Comparison of ENCODE assay signal across 16 cellular contexts in the genomic region with DNA sequence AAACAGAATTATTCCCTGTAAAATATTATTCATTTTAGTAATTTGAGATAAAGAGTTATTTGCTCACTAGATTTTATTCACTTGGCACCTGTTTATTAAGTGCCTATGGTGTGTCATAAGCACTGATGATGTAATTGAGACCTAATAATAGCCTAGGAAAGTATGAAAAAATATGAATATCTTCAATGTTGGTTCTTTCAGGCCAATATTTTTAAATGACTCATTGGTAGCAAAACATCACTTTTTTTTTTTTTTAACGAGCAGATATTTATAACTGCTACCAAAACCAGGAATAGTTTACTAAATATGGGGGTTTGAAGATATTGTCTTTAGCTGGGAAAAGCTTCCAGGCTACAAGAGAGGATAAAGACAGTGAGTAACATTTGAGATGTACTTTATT.
DNase-seq lines count a peak whose midpoint lies in the region; ATAC-seq and TF ChIP-seq lines count a peak whose summit lies in the region.
"Had no signal": no experiment of that assay in that cellular context is flagged by ENCODE, and none has a peak within 500 bp of the region (broad histone marks: within the 10 kb centered on the region; RNA-seq: fewer than 3 reads in every experiment).

No MANE protein-coding gene starts in this region.

- no peaks in the 10 kb centered on the region for H3K9me1 ChIP-seq in IMR-90 (ENCODE audit: insufficient read depth, low read length)

- H4K5ac ChIP-seq in IMR-90 (ENCODE audit: low read depth, low read length) = no peak overlapping the region

- peaks cover 3 to 29% of the 10 kb centered on the region in 2 experiments; a peak in 3 of 4 replicates for H3K79me1 ChIP-seq in IMR-90 (ENCODE audit: low read depth in 1 of 2, low read length in 2 of 2)

- POLR2A ChIA-PET in IMR-90 (lab: Charles Lee; ENCODE audit: unreplicated experiment) = no interaction called here

- in situ Hi-C loops in IMR-90 (cut with MboI; ENCODE audit: low sequenced_read_pairs) (no loop called here), G401 (cut with HindIII; ENCODE audit: low sequenced_read_pairs) (no loop called here)

- WGBS in IMR-90 (ENCODE audit: extremely low coverage in 2 of 2, insufficient read length in 1 of 2), 2 experiments = no CpG with 5 or more reads among the region's 1 CpG

- H3K23ac ChIP-seq in IMR-90 (ENCODE audit: low read depth, low read length) = no peak overlapping the region

- H3K4me3 ChIP-seq in IMR-90 (ENCODE audit: insufficient read depth, low read depth, low read length) = no peak overlapping the region
- H3K4me3 ChIP-seq in muscle layer of duodenum (ENCODE audit: low read depth in 1 of 2, low read length in 2 of 2) = no peak overlapping the region
- H3K4me3 ChIP-seq in thoracic aorta = peak overlapping the region; percentile 20
- H3K4me3 ChIP-seq: K562 had no signal

- no TSS peak for BruUV-seq in IMR-90 (replicated peaks; lab: Mats Ljungman, UMichigan)

- H2BK120ac ChIP-seq in IMR-90 (ENCODE audit: low read depth, low read length) = no peak overlapping the region

- TF ChIP-seq CTCF in IMR-90 (conservative IDR thresholded peaks at IDR 0.05; ENCODE audit: low read depth, low read length) (no peak), thoracic aorta (IDR thresholded peaks at IDR 0.05) (no peak)

- H3K9me3 ChIP-seq in IMR-90 (ENCODE audit: control insufficient read depth, insufficient read depth, low read length) = no peaks in the 10 kb centered on the region
- no peaks in the 10 kb centered on the region for H3K9me3 ChIP-seq in muscle layer of duodenum (ENCODE audit: control insufficient read depth in 1 of 2, low read length in 2 of 2)
- no peaks in the 10 kb centered on the region for H3K9me3 ChIP-seq in thoracic aorta
- H3K9me3 ChIP-seq: neutrophil had no signal

- 0 out of 2 replicates have a peak, but pooled peaks cover 6% of the 10 kb centered on the region for H4K20me1 ChIP-seq in IMR-90 (ENCODE audit: insufficient read depth, low read length)

- DNase-seq in IMR-90 (peak; percentile 69), fibroblast of gingiva (ENCODE audit: low read depth) (peak; percentile 8), thoracic aorta (ENCODE audit: low spot score) (no peak), amygdala (lab: John Stamatoyannopoulos, UW) (no peak), G401 (ENCODE audit: low spot score) (no peak)
- DNase-seq: activated CD4-positive, alpha-beta T cell treated with anti-CD3 and anti-CD28 coated beads for 36 hours; activated CD8-positive, alpha-beta memory T cell treated with anti-CD3 and anti-CD28 coated beads, Interleukin-2, amount 50 U/mL, for 48 hours; activated gamma-delta T cell treated with Interleukin-2 at 50 U/mL for 16 hours; NCI-H1092; NCI-H2107; small intestine had no signal

- ATAC-seq in IMR-90 (ENCODE audit: low read depth) (no peak; the same call in 1 of the 2 replicates), thoracic aorta (ENCODE audit: insufficient number of reproducible peaks, low FRiP score, low read depth) (peak; percentile 84), HG02884 (IDR thresholded peaks at IDR 0.05; ENCODE audit: unreplicated experiment) (no peak), GM21717 (IDR thresholded peaks at IDR 0.05; ENCODE audit: unreplicated experiment) (no peak)
- ATAC-seq: activated CD4-positive, alpha-beta T cell treated with anti-CD3 and anti-CD28 coated beads for 36 hours; K562 had no signal

- H3K9ac ChIP-seq in IMR-90 (ENCODE audit: low read depth, low read length) = no peak overlapping the region

- H2AFZ ChIP-seq in IMR-90 (replicated peaks; ENCODE audit: low read length, poor library complexity) = no peak overlapping the region

- H3K36me3 ChIP-seq in IMR-90 (ENCODE audit: control insufficient read depth, insufficient read depth, low read length) = no peaks in the 10 kb centered on the region
- no peaks in the 10 kb centered on the region for H3K36me3 ChIP-seq in muscle layer of duodenum (ENCODE audit: control insufficient read depth in 1 of 2, insufficient read depth in 2 of 2, low read length in 2 of 2)
- H3K36me3 ChIP-seq in thoracic aorta = no peaks in the 10 kb centered on the region
- H3K36me3 ChIP-seq: neutrophil had no signal

- peaks cover 4% of the 10 kb centered on the region for H3K4me1 ChIP-seq in IMR-90 (ENCODE audit: control insufficient read depth, insufficient read depth, low read length)
- peaks cover 0 to 20% of the 10 kb centered on the region in 2 donors for H3K4me1 ChIP-seq in muscle layer of duodenum (ENCODE audit: control insufficient read depth in 1 of 2, insufficient read depth in 2 of 2, low read length in 2 of 2)
- H3K4me1 ChIP-seq in thoracic aorta (ENCODE audit: control insufficient read depth in 1 of 2, low read depth in 2 of 2) = peaks cover 42 to 82% of the 10 kb centered on the region in 2 donors

- H2BK20ac ChIP-seq in IMR-90 (ENCODE audit: low read depth, low read length) = no peak overlapping the region

- intact Hi-C loops in IMR-90 (cut with micrococcal nuclease) = no loop called here

- TF ChIP-seq POLR2A in IMR-90 (IDR thresholded peaks at IDR 0.05; ENCODE audit: low read depth, low read length) = no peak

- no peak overlapping the region for H3K56ac ChIP-seq in IMR-90 (ENCODE audit: extremely low read depth, insufficient read depth, low read length)

- H4K8ac ChIP-seq in IMR-90 (ENCODE audit: low read depth in 2 of 2, low read length in 2 of 2) = no peak overlapping the region

- H4K91ac ChIP-seq in IMR-90 (ENCODE audit: insufficient read depth, low read depth, low read length) = no peak overlapping the region

- H3K4me2 ChIP-seq in IMR-90 (ENCODE audit: low read depth, low read length) = peak overlapping the region; percentile 56; the same call in 1 of the 2 replicates

- no peak overlapping the region for H3K14ac ChIP-seq in IMR-90 (replicated peaks; ENCODE audit: low read depth, low read length)

- no peak overlapping the region for H2BK15ac ChIP-seq in IMR-90 (ENCODE audit: low read depth, low read length)

- dilution Hi-C loops in IMR-90 (cut with HindIII; ENCODE audit: low sequenced_read_pairs, unreplicated experiment) = no loop called here

- CTCF ChIA-PET in IMR-90 (lab: Yijun Ruan, JAX) = interaction anchor here (0.7 kb wide), 1 partner anchor 19 kb away, joined by 3 read pairs; no protein-coding TSS in a partner anchor

- H2AK9ac ChIP-seq in IMR-90 (replicated peaks; ENCODE audit: low read depth, low read length, poor library complexity) = no peak overlapping the region

- TF ChIP-seq RAD21 in IMR-90 (IDR thresholded peaks at IDR 0.05; ENCODE audit: low read length) = no peak

- H3K27me3 ChIP-seq in IMR-90 (ENCODE audit: control insufficient read depth, insufficient read depth, low read length) = no peaks in the 10 kb centered on the region
- H3K27me3 ChIP-seq in muscle layer of duodenum (ENCODE audit: low read depth, low read length) = no peaks in the 10 kb centered on the region
- H3K27me3 ChIP-seq in thoracic aorta (replicated peaks; ENCODE audit: insufficient read depth) = no peaks in the 10 kb centered on the region
- H3K27me3 ChIP-seq: neutrophil had no signal

- H3K27ac ChIP-seq in IMR-90 (ENCODE audit: insufficient read depth, low read length) (no peak overlapping the region), muscle layer of duodenum (ENCODE audit: low read length) (peak overlapping the region; percentile 44), thoracic aorta (peak overlapping the region; percentile 84 to 93)
- H3K27ac ChIP-seq: neutrophil had no signal

- no peak overlapping the region for H3K18ac ChIP-seq in IMR-90 (ENCODE audit: low read depth, low read length)

- no peak overlapping the region for H2AK5ac ChIP-seq in IMR-90 (ENCODE audit: low read depth, low read length)

- H2BK5ac ChIP-seq in IMR-90 (ENCODE audit: low read depth, low read length, poor library complexity, severe bottlenecking) = no peak overlapping the region

- no peak overlapping the region for H3K4ac ChIP-seq in IMR-90 (ENCODE audit: low read depth, low read length)

TF ChIP-seq in IMR-90, 13 proteins besides CTCF, POLR2A, EP300 and RAD21:
- TF ChIP-seq CEBPB (IDR thresholded peaks at IDR 0.05; ENCODE audit: low read depth, low read length) = peak; percentile 37; the same call in 1 of the 2 replicates
- TF ChIP-seq FOS (IDR thresholded peaks at IDR 0.05; ENCODE audit: low read depth, low read length) = no peak

Comparison
In these comparisons a context has a peak if more than half of its experiments do, and no peak if none do; other contexts are left out.
1. DNase-seq: peak in IMR-90 (single experiment) and fibroblast of gingiva (single experiment); none in thoracic aorta (single experiment), amygdala (0 of 56) and G401 (single experiment).